1 cellular context compared by ENCODE assay signal in genomic region chr6:30626484-30627366, GRCh38.
TF ChIP-seq lines count a peak whose summit lies in the region.

Gene ATAT1, plus strand, starts transcription at chr6:30626874.

TF ChIP-seq in HepG2, 621 proteins besides CTCF, POLR2A, EP300 and RAD21 (continued from another document and continues in another):
- no peak for TF ChIP-seq RERE (CRISPR knock-in tag; IDR thresholded peaks at IDR 0.05; ENCODE audit: low read depth)
- no peak for TF ChIP-seq TRIM22 (IDR thresholded peaks at IDR 0.05)
- TF ChIP-seq, protein P1, sequence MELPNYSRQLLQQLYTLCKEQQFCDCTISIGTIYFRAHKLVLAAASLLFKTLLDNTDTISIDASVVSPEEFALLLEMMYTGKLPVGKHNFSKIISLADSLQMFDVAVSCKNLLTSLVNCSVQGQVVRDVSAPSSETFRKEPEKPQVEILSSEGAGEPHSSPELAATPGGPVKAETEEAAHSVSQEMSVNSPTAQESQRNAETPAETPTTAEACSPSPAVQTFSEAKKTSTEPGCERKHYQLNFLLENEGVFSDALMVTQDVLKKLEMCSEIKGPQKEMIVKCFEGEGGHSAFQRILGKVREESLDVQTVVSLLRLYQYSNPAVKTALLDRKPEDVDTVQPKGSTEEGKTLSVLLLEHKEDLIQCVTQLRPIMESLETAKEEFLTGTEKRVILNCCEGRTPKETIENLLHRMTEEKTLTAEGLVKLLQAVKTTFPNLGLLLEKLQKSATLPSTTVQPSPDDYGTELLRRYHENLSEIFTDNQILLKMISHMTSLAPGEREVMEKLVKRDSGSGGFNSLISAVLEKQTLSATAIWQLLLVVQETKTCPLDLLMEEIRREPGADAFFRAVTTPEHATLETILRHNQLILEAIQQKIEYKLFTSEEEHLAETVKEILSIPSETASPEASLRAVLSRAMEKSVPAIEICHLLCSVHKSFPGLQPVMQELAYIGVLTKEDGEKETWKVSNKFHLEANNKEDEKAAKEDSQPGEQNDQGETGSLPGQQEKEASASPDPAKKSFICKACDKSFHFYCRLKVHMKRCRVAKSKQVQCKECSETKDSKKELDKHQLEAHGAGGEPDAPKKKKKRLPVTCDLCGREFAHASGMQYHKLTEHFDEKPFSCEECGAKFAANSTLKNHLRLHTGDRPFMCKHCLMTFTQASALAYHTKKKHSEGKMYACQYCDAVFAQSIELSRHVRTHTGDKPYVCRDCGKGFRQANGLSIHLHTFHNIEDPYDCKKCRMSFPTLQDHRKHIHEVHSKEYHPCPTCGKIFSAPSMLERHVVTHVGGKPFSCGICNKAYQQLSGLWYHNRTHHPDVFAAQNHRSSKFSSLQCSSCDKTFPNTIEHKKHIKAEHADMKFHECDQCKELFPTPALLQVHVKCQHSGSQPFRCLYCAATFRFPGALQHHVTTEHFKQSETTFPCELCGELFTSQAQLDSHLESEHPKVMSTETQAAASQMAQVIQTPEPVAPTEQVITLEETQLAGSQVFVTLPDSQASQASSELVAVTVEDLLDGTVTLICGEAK (IDR thresholded peaks at IDR 0.05): no peak
- TF ChIP-seq, protein P1 (CRISPR knock-in tag; IDR thresholded peaks at IDR 0.05): peak; percentile 76
- TF ChIP-seq, protein P2, sequence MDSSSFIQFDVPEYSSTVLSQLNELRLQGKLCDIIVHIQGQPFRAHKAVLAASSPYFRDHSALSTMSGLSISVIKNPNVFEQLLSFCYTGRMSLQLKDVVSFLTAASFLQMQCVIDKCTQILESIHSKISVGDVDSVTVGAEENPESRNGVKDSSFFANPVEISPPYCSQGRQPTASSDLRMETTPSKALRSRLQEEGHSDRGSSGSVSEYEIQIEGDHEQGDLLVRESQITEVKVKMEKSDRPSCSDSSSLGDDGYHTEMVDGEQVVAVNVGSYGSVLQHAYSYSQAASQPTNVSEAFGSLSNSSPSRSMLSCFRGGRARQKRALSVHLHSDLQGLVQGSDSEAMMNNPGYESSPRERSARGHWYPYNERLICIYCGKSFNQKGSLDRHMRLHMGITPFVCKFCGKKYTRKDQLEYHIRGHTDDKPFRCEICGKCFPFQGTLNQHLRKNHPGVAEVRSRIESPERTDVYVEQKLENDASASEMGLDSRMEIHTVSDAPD (CRISPR knock-in tag; IDR thresholded peaks at IDR 0.05): no peak
- TF ChIP-seq ESRRA (CRISPR knock-in tag; IDR thresholded peaks at IDR 0.05; ENCODE audit: low read depth): peak; percentile 48; the same call in 1 of the 2 replicates
- TF ChIP-seq SATB2 (CRISPR knock-in tag; IDR thresholded peaks at IDR 0.05): no peak
- peak; percentile 87 for TF ChIP-seq KAT7 (CRISPR knock-in tag; IDR thresholded peaks at IDR 0.05; ENCODE audit: borderline replicate concordance)
- peak; percentile 87 for TF ChIP-seq FOXC1 (CRISPR knock-in tag; IDR thresholded peaks at IDR 0.05; ENCODE audit: borderline replicate concordance)
- TF ChIP-seq ZNF496 (CRISPR knock-in tag; IDR thresholded peaks at IDR 0.05; ENCODE audit: insufficient replicate concordance): no peak
- TF ChIP-seq CHD4 (IDR thresholded peaks at IDR 0.05; ENCODE audit: borderline replicate concordance, low read length): no peak
- TF ChIP-seq ZNF737 (CRISPR knock-in tag; IDR thresholded peaks at IDR 0.05; ENCODE audit: borderline replicate concordance): peak; percentile 76; the same call in 1 of the 2 replicates
- TF ChIP-seq NR2C2 (CRISPR knock-in tag; IDR thresholded peaks at IDR 0.05; ENCODE audit: borderline replicate concordance): peak; percentile 99
- TF ChIP-seq ZNF598 (CRISPR knock-in tag; IDR thresholded peaks at IDR 0.05; ENCODE audit: borderline replicate concordance): peak; percentile 94
- TF ChIP-seq, protein P3, sequence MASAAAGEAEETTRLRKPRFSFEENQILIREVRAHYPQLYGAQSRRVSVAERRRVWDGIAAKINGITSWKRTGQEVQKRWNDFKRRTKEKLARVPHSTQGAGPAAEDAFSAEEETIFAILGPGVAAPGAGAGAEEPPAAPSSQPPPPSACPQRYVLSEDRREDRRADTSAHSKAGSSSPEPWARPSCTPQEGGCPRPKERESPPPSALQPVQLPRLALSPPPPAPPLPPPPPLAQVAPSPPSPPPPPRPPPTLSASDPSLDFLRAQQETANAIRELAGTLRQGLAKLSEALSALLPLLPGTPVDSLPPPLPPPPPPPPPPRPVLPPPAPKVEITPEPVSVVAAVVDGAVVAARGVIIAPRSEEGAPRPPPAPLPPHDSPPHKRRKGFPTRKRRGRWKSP (CRISPR knock-in tag; IDR thresholded peaks at IDR 0.05): peak; percentile 69; the same call in 1 of the 2 replicates
- TF ChIP-seq CC2D1A (CRISPR knock-in tag; IDR thresholded peaks at IDR 0.05): no peak
- TF ChIP-seq, protein P4, sequence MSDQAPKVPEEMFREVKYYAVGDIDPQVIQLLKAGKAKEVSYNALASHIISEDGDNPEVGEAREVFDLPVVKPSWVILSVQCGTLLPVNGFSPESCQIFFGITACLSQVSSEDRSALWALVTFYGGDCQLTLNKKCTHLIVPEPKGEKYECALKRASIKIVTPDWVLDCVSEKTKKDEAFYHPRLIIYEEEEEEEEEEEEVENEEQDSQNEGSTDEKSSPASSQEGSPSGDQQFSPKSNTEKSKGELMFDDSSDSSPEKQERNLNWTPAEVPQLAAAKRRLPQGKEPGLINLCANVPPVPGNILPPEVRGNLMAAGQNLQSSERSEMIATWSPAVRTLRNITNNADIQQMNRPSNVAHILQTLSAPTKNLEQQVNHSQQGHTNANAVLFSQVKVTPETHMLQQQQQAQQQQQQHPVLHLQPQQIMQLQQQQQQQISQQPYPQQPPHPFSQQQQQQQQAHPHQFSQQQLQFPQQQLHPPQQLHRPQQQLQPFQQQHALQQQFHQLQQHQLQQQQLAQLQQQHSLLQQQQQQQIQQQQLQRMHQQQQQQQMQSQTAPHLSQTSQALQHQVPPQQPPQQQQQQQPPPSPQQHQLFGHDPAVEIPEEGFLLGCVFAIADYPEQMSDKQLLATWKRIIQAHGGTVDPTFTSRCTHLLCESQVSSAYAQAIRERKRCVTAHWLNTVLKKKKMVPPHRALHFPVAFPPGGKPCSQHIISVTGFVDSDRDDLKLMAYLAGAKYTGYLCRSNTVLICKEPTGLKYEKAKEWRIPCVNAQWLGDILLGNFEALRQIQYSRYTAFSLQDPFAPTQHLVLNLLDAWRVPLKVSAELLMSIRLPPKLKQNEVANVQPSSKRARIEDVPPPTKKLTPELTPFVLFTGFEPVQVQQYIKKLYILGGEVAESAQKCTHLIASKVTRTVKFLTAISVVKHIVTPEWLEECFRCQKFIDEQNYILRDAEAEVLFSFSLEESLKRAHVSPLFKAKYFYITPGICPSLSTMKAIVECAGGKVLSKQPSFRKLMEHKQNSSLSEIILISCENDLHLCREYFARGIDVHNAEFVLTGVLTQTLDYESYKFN (CRISPR knock-in tag; conservative IDR thresholded peaks at IDR 0.05): peak; percentile 79
- TF ChIP-seq MYC (CRISPR knock-in tag; IDR thresholded peaks at IDR 0.05; ENCODE audit: borderline replicate concordance): peak; percentile 81
- TF ChIP-seq, protein P5, sequence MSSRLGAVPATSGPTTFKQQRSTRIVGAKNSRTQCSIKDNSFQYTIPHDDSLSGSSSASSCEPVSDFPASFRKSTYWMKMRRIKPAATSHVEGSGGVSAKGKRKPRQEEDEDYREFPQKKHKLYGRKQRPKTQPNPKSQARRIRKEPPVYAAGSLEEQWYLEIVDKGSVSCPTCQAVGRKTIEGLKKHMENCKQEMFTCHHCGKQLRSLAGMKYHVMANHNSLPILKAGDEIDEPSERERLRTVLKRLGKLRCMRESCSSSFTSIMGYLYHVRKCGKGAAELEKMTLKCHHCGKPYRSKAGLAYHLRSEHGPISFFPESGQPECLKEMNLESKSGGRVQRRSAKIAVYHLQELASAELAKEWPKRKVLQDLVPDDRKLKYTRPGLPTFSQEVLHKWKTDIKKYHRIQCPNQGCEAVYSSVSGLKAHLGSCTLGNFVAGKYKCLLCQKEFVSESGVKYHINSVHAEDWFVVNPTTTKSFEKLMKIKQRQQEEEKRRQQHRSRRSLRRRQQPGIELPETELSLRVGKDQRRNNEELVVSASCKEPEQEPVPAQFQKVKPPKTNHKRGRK (CRISPR knock-in tag; IDR thresholded peaks at IDR 0.05): no peak
- peak; percentile 68 for TF ChIP-seq CHD2 (IDR thresholded peaks at IDR 0.05; ENCODE audit: low read depth, low read length)
- no peak for TF ChIP-seq ZNF597 (CRISPR knock-in tag; IDR thresholded peaks at IDR 0.05)
- no peak for TF ChIP-seq ZSCAN12 (CRISPR knock-in tag; IDR thresholded peaks at IDR 0.05)
- TF ChIP-seq SALL2 (CRISPR knock-in tag; IDR thresholded peaks at IDR 0.05): peak; percentile 97
- no peak for TF ChIP-seq IRF1 (CRISPR knock-in tag; IDR thresholded peaks at IDR 0.05; ENCODE audit: low read depth)
- TF ChIP-seq ZNF781 (CRISPR knock-in tag; IDR thresholded peaks at IDR 0.05; ENCODE audit: borderline replicate concordance, not compliant biosample characterization): peak; percentile 77
